Comparison of ENCODE assay signal across 1 cellular context in the genomic region with DNA sequence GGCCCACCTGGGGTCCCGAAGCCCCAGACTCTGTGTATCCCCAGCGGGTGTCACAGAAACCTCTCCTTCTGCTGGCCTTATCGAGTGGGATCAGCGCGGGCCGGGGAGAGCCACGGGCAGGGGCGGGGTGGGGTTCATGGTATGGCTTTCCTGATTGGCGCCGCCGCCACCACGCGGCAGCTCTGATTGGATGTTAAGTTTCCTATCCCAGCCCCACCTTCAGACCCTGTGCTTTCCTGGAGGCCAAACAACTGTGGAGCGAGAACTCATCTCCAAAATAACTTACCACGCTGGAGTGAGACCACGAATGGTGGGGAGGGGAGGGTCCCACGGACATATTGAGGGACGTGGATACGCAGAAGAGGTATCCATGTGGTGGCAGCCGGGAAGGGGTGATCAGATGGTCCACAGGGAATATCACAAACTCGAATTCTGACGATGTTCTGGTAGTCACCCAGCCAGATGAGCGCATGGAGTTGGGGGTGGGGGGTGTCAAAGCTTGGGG.
TF ChIP-seq lines count a peak whose summit lies in the region.

No MANE protein-coding gene starts in this region.

TF ChIP-seq in HepG2, 621 proteins besides CTCF, POLR2A, EP300 and RAD21 (continued from another document and continues in another):
- TF ChIP-seq, protein P1, sequence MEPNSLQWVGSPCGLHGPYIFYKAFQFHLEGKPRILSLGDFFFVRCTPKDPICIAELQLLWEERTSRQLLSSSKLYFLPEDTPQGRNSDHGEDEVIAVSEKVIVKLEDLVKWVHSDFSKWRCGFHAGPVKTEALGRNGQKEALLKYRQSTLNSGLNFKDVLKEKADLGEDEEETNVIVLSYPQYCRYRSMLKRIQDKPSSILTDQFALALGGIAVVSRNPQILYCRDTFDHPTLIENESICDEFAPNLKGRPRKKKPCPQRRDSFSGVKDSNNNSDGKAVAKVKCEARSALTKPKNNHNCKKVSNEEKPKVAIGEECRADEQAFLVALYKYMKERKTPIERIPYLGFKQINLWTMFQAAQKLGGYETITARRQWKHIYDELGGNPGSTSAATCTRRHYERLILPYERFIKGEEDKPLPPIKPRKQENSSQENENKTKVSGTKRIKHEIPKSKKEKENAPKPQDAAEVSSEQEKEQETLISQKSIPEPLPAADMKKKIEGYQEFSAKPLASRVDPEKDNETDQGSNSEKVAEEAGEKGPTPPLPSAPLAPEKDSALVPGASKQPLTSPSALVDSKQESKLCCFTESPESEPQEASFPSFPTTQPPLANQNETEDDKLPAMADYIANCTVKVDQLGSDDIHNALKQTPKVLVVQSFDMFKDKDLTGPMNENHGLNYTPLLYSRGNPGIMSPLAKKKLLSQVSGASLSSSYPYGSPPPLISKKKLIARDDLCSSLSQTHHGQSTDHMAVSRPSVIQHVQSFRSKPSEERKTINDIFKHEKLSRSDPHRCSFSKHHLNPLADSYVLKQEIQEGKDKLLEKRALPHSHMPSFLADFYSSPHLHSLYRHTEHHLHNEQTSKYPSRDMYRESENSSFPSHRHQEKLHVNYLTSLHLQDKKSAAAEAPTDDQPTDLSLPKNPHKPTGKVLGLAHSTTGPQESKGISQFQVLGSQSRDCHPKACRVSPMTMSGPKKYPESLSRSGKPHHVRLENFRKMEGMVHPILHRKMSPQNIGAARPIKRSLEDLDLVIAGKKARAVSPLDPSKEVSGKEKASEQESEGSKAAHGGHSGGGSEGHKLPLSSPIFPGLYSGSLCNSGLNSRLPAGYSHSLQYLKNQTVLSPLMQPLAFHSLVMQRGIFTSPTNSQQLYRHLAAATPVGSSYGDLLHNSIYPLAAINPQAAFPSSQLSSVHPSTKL (CRISPR knock-in tag; IDR thresholded peaks at IDR 0.05): no peak
- TF ChIP-seq, protein P2, sequence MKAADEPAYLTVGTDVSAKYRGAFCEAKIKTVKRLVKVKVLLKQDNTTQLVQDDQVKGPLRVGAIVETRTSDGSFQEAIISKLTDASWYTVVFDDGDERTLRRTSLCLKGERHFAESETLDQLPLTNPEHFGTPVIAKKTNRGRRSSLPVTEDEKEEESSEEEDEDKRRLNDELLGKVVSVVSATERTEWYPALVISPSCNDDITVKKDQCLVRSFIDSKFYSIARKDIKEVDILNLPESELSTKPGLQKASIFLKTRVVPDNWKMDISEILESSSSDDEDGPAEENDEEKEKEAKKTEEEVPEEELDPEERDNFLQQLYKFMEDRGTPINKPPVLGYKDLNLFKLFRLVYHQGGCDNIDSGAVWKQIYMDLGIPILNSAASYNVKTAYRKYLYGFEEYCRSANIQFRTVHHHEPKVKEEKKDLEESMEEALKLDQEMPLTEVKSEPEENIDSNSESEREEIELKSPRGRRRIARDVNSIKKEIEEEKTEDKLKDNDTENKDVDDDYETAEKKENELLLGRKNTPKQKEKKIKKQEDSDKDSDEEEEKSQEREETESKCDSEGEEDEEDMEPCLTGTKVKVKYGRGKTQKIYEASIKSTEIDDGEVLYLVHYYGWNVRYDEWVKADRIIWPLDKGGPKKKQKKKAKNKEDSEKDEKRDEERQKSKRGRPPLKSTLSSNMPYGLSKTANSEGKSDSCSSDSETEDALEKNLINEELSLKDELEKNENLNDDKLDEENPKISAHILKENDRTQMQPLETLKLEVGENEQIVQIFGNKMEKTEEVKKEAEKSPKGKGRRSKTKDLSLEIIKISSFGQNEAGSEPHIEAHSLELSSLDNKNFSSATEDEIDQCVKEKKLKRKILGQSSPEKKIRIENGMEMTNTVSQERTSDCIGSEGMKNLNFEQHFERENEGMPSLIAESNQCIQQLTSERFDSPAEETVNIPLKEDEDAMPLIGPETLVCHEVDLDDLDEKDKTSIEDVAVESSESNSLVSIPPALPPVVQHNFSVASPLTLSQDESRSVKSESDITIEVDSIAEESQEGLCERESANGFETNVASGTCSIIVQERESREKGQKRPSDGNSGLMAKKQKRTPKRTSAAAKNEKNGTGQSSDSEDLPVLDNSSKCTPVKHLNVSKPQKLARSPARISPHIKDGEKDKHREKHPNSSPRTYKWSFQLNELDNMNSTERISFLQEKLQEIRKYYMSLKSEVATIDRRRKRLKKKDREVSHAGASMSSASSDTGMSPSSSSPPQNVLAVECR (CRISPR knock-in tag; IDR thresholded peaks at IDR 0.05; ENCODE audit: borderline replicate concordance): peak; percentile 40; the same call in 1 of the 2 replicates
- no peak for TF ChIP-seq POLR2AphosphoS2 (IDR thresholded peaks at IDR 0.05; ENCODE audit: low read depth, low read length)
- peak; percentile 48 for TF ChIP-seq POLR2AphosphoS5 (IDR thresholded peaks at IDR 0.05; ENCODE audit: low read depth, low read length)
- TF ChIP-seq SIN3A (IDR thresholded peaks at IDR 0.05; ENCODE audit: borderline replicate concordance, low read depth, low read length): peak; percentile 10; the same call in 1 of the 2 replicates
- TF ChIP-seq TAF15 (IDR thresholded peaks at IDR 0.05; ENCODE audit: low read depth, low read length, poor library complexity, severe bottlenecking): no peak
- peak; percentile 66; the same call in 1 of the 2 replicates for TF ChIP-seq ZNF274 (CRISPR knock-in tag; IDR thresholded peaks at IDR 0.05)
- no peak for TF ChIP-seq CREB1 (IDR thresholded peaks at IDR 0.05)
- no peak for TF ChIP-seq CREB1 (CRISPR knock-in tag; IDR thresholded peaks at IDR 0.05)
- no peak for TF ChIP-seq SNRNP70 (IDR thresholded peaks at IDR 0.05; ENCODE audit: low read depth, low read length)
- peak; percentile 16; the same call in 1 of the 2 replicates for TF ChIP-seq ZNF891 (CRISPR knock-in tag; IDR thresholded peaks at IDR 0.05)
- no peak for TF ChIP-seq ZNF138 (CRISPR knock-in tag; IDR thresholded peaks at IDR 0.05; ENCODE audit: low read depth)
- TF ChIP-seq, protein P3, sequence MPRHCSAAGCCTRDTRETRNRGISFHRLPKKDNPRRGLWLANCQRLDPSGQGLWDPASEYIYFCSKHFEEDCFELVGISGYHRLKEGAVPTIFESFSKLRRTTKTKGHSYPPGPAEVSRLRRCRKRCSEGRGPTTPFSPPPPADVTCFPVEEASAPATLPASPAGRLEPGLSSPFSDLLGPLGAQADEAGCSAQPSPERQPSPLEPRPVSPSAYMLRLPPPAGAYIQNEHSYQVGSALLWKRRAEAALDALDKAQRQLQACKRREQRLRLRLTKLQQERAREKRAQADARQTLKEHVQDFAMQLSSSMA (CRISPR knock-in tag; IDR thresholded peaks at IDR 0.05): no peak; the same call in 1 of the 2 replicates
- no peak for TF ChIP-seq SATB2 (CRISPR knock-in tag; IDR thresholded peaks at IDR 0.05)
- TF ChIP-seq SMYD3 (CRISPR knock-in tag; IDR thresholded peaks at IDR 0.05): no peak
- TF ChIP-seq ZNF460 (CRISPR knock-in tag; IDR thresholded peaks at IDR 0.05; ENCODE audit: borderline replicate concordance): no peak
- 0 out of 2 replicates have a peak, but pooled peaks have one; percentile 22 for TF ChIP-seq ZNF564 (CRISPR knock-in tag; IDR thresholded peaks at IDR 0.05)
- TF ChIP-seq, protein P4, sequence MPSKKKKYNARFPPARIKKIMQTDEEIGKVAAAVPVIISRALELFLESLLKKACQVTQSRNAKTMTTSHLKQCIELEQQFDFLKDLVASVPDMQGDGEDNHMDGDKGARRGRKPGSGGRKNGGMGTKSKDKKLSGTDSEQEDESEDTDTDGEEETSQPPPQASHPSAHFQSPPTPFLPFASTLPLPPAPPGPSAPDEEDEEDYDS (CRISPR knock-in tag; IDR thresholded peaks at IDR 0.05): peak; percentile 31; the same call in 1 of the 2 replicates
- TF ChIP-seq ZNF788 (CRISPR knock-in tag; IDR thresholded peaks at IDR 0.05; ENCODE audit: borderline replicate concordance): no peak
- no peak for TF ChIP-seq AGO1 (IDR thresholded peaks at IDR 0.05; ENCODE audit: low read depth, low read length, poor library complexity, severe bottlenecking)
- TF ChIP-seq, protein P5, sequence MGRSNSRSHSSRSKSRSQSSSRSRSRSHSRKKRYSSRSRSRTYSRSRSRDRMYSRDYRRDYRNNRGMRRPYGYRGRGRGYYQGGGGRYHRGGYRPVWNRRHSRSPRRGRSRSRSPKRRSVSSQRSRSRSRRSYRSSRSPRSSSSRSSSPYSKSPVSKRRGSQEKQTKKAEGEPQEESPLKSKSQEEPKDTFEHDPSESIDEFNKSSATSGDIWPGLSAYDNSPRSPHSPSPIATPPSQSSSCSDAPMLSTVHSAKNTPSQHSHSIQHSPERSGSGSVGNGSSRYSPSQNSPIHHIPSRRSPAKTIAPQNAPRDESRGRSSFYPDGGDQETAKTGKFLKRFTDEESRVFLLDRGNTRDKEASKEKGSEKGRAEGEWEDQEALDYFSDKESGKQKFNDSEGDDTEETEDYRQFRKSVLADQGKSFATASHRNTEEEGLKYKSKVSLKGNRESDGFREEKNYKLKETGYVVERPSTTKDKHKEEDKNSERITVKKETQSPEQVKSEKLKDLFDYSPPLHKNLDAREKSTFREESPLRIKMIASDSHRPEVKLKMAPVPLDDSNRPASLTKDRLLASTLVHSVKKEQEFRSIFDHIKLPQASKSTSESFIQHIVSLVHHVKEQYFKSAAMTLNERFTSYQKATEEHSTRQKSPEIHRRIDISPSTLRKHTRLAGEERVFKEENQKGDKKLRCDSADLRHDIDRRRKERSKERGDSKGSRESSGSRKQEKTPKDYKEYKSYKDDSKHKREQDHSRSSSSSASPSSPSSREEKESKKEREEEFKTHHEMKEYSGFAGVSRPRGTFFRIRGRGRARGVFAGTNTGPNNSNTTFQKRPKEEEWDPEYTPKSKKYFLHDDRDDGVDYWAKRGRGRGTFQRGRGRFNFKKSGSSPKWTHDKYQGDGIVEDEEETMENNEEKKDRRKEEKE (IDR thresholded peaks at IDR 0.05): no peak
- 0 out of 2 replicates have a peak, but pooled peaks have one; percentile 16 for TF ChIP-seq ZMAT3 (CRISPR knock-in tag; conservative IDR thresholded peaks at IDR 0.05)
- peak; percentile 22; the same call in 1 of the 2 replicates for TF ChIP-seq SP4 (CRISPR knock-in tag; IDR thresholded peaks at IDR 0.05)
- peak; percentile 34; the same call in 1 of the 2 replicates for TF ChIP-seq ZC3H13 (CRISPR knock-in tag; IDR thresholded peaks at IDR 0.05)
- TF ChIP-seq IKZF1 (IDR thresholded peaks at IDR 0.05): no peak
- TF ChIP-seq ZFP82 (CRISPR knock-in tag; IDR thresholded peaks at IDR 0.05; ENCODE audit: borderline replicate concordance): peak; percentile 53; the same call in 1 of the 2 replicates
- TF ChIP-seq REPIN1 (CRISPR knock-in tag; IDR thresholded peaks at IDR 0.05; ENCODE audit: borderline replicate concordance, low read depth): 0 out of 2 replicates have a peak, but pooled peaks have one; percentile 8
- TF ChIP-seq, protein P6, sequence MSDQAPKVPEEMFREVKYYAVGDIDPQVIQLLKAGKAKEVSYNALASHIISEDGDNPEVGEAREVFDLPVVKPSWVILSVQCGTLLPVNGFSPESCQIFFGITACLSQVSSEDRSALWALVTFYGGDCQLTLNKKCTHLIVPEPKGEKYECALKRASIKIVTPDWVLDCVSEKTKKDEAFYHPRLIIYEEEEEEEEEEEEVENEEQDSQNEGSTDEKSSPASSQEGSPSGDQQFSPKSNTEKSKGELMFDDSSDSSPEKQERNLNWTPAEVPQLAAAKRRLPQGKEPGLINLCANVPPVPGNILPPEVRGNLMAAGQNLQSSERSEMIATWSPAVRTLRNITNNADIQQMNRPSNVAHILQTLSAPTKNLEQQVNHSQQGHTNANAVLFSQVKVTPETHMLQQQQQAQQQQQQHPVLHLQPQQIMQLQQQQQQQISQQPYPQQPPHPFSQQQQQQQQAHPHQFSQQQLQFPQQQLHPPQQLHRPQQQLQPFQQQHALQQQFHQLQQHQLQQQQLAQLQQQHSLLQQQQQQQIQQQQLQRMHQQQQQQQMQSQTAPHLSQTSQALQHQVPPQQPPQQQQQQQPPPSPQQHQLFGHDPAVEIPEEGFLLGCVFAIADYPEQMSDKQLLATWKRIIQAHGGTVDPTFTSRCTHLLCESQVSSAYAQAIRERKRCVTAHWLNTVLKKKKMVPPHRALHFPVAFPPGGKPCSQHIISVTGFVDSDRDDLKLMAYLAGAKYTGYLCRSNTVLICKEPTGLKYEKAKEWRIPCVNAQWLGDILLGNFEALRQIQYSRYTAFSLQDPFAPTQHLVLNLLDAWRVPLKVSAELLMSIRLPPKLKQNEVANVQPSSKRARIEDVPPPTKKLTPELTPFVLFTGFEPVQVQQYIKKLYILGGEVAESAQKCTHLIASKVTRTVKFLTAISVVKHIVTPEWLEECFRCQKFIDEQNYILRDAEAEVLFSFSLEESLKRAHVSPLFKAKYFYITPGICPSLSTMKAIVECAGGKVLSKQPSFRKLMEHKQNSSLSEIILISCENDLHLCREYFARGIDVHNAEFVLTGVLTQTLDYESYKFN (CRISPR knock-in tag; conservative IDR thresholded peaks at IDR 0.05): peak; percentile 40
- TF ChIP-seq, protein P7, sequence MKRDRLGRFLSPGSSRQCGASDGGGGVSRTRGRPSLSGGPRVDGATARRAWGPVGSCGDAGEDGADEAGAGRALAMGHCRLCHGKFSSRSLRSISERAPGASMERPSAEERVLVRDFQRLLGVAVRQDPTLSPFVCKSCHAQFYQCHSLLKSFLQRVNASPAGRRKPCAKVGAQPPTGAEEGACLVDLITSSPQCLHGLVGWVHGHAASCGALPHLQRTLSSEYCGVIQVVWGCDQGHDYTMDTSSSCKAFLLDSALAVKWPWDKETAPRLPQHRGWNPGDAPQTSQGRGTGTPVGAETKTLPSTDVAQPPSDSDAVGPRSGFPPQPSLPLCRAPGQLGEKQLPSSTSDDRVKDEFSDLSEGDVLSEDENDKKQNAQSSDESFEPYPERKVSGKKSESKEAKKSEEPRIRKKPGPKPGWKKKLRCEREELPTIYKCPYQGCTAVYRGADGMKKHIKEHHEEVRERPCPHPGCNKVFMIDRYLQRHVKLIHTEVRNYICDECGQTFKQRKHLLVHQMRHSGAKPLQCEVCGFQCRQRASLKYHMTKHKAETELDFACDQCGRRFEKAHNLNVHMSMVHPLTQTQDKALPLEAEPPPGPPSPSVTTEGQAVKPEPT (CRISPR knock-in tag; IDR thresholded peaks at IDR 0.05; ENCODE audit: low read depth): no peak; the same call in 1 of the 2 replicates
- TF ChIP-seq, protein P8, sequence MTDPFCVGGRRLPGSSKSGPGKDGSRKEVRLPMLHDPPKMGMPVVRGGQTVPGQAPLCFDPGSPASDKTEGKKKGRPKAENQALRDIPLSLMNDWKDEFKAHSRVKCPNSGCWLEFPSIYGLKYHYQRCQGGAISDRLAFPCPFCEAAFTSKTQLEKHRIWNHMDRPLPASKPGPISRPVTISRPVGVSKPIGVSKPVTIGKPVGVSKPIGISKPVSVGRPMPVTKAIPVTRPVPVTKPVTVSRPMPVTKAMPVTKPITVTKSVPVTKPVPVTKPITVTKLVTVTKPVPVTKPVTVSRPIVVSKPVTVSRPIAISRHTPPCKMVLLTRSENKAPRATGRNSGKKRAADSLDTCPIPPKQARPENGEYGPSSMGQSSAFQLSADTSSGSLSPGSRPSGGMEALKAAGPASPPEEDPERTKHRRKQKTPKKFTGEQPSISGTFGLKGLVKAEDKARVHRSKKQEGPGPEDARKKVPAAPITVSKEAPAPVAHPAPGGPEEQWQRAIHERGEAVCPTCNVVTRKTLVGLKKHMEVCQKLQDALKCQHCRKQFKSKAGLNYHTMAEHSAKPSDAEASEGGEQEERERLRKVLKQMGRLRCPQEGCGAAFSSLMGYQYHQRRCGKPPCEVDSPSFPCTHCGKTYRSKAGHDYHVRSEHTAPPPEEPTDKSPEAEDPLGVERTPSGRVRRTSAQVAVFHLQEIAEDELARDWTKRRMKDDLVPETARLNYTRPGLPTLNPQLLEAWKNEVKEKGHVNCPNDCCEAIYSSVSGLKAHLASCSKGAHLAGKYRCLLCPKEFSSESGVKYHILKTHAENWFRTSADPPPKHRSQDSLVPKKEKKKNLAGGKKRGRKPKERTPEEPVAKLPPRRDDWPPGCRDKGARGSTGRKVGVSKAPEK (CRISPR knock-in tag; IDR thresholded peaks at IDR 0.05; ENCODE audit: borderline replicate concordance): no peak
- no peak for TF ChIP-seq NR2F6 (IDR thresholded peaks at IDR 0.05)
- no peak for TF ChIP-seq NR2F6 (CRISPR knock-in tag; IDR thresholded peaks at IDR 0.05)
- TF ChIP-seq XBP1 (CRISPR knock-in tag; IDR thresholded peaks at IDR 0.05): no peak
- TF ChIP-seq REXO4 (CRISPR knock-in tag; IDR thresholded peaks at IDR 0.05; ENCODE audit: borderline replicate concordance): no peak
- peak; percentile 60 for TF ChIP-seq ZFX (CRISPR knock-in tag; IDR thresholded peaks at IDR 0.05; ENCODE audit: low read depth)
- peak; percentile 78 for TF ChIP-seq NFYB (CRISPR knock-in tag; IDR thresholded peaks at IDR 0.05)
- TF ChIP-seq CAMTA2 (CRISPR knock-in tag; IDR thresholded peaks at IDR 0.05; ENCODE audit: borderline replicate concordance): no peak
